In the genomic region with DNA sequence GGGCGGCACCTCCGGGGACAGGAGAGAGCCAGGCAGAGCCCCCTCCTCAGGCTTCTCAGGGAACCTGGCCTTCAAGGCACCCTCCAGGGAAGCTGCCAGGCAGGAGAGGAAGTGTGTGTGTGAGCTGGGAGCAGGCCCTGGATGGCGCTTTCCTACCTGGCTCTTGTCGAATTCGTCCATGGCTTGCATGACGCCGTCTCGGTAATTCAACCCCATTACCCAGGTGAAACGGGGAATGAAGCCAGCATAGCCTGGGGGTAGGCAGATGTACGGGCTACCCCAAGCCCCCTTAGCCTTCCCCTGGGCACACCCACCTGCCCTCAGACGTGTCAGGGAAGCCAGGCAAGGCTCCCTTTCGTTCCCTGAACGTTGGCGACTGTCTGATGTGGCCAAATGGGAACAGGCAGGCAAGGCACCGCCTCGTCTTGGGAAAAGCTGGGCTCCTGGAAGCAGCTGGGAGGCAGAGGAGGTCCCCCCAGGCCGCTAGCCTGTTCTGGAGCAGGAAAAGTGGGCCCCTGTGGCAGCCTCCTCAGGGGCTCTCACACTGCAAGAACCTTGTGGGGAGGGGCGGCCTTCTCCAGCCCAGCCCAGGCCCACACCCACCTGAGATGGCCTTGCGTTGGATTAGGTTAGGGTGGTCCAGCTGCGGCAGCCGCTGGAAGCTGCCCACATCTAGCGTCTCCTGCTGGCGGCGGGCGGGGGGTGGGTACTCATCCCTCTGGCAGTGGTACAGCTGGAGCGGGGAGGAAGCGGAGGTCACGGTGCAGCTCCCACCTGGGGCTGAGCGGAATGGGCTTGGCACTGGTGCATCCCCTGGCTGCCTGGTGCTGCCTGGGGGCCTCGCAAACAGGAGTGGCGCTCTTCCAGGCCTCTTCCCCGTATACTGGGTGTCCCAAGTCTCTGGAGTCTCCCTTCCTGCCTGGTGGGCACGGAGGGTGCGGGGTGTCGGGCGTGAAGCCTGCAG, we compare ENCODE assay signal across 1 cellular context.
A peak's percentile ranks its signal among the peaks of the same experiment; 100 is the strongest.
TF ChIP-seq lines count a peak whose summit lies in the region.

No MANE protein-coding gene starts in this region.

TF ChIP-seq in K562, 482 proteins besides CTCF, POLR2A, EP300 and RAD21:
- peak; percentile 88 for TF ChIP-seq RBM22 (IDR thresholded peaks at IDR 0.05; ENCODE audit: low read depth, low read length, poor library complexity, severe bottlenecking)
- peak; percentile 79 for TF ChIP-seq RBFOX2 (IDR thresholded peaks at IDR 0.05; ENCODE audit: low read depth, low read length)
- TF ChIP-seq PTBP1 (IDR thresholded peaks at IDR 0.05; ENCODE audit: low read depth, low read length) = 0 out of 2 replicates have a peak, but pooled peaks have one; percentile 23
- peak in 1 of 2 experiments; percentile 10; a peak in 1 of 4 replicates for TF ChIP-seq SIN3A (IDR thresholded peaks at IDR 0.05; ENCODE audit: borderline replicate concordance in 2 of 2, control insufficient read depth in 1 of 2, low read depth in 2 of 2, low read length in 2 of 2)
- TF ChIP-seq ZNF77 (CRISPR knock-in tag; IDR thresholded peaks at IDR 0.05) = 0 out of 2 replicates have a peak, but pooled peaks have one; percentile 4
- peak; percentile 4 for TF ChIP-seq HMGN3 (IDR thresholded peaks at IDR 0.05; ENCODE audit: borderline replicate concordance, extremely low read depth, insufficient read length, low read depth, low read length)
- TF ChIP-seq, protein P1, sequence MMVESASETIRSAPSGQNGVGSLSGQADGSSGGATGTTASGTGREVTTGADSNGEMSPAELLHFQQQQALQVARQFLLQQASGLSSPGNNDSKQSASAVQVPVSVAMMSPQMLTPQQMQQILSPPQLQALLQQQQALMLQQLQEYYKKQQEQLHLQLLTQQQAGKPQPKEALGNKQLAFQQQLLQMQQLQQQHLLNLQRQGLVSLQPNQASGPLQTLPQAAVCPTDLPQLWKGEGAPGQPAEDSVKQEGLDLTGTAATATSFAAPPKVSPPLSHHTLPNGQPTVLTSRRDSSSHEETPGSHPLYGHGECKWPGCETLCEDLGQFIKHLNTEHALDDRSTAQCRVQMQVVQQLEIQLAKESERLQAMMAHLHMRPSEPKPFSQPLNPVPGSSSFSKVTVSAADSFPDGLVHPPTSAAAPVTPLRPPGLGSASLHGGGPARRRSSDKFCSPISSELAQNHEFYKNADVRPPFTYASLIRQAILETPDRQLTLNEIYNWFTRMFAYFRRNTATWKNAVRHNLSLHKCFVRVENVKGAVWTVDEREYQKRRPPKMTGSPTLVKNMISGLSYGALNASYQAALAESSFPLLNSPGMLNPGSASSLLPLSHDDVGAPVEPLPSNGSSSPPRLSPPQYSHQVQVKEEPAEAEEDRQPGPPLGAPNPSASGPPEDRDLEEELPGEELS (CRISPR knock-in tag; IDR thresholded peaks at IDR 0.05; ENCODE audit: borderline replicate concordance) = 0 out of 2 replicates have a peak, but pooled peaks have one; percentile 33
- peak; percentile 28; the same call in 1 of the 2 replicates for TF ChIP-seq SPI1 (IDR thresholded peaks at IDR 0.05; ENCODE audit: borderline replicate concordance, low read depth, low read length)
- TF ChIP-seq, protein P2, sequence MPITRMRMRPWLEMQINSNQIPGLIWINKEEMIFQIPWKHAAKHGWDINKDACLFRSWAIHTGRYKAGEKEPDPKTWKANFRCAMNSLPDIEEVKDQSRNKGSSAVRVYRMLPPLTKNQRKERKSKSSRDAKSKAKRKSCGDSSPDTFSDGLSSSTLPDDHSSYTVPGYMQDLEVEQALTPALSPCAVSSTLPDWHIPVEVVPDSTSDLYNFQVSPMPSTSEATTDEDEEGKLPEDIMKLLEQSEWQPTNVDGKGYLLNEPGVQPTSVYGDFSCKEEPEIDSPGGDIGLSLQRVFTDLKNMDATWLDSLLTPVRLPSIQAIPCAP (CRISPR knock-in tag; IDR thresholded peaks at IDR 0.05; ENCODE audit: borderline replicate concordance) = no peak
- TF ChIP-seq ZNF224 (CRISPR knock-in tag; IDR thresholded peaks at IDR 0.05) = no peak
- TF ChIP-seq SIN3B (IDR thresholded peaks at IDR 0.05; ENCODE audit: low read depth) = no peak
- TF ChIP-seq KDM5B (IDR thresholded peaks at IDR 0.05; ENCODE audit: insufficient replicate concordance, low read depth, low read length) = peak; percentile 79
- TF ChIP-seq LCOR (CRISPR knock-in tag; IDR thresholded peaks at IDR 0.05) = 0 out of 2 replicates have a peak, but pooled peaks have one; percentile 36
- TF ChIP-seq FIP1L1 (IDR thresholded peaks at IDR 0.05; ENCODE audit: low read depth, low read length, poor library complexity, severe bottlenecking) = peak; percentile 56
- TF ChIP-seq IRF2 (CRISPR knock-in tag; IDR thresholded peaks at IDR 0.05) = peak; percentile 46; the same call in 1 of the 2 replicates
- no peak for TF ChIP-seq ZNF41 (CRISPR knock-in tag; conservative IDR thresholded peaks at IDR 0.05)
- peak; percentile 88 for TF ChIP-seq POLR2G (IDR thresholded peaks at IDR 0.05; ENCODE audit: low read depth, low read length)
- TF ChIP-seq, protein P3, sequence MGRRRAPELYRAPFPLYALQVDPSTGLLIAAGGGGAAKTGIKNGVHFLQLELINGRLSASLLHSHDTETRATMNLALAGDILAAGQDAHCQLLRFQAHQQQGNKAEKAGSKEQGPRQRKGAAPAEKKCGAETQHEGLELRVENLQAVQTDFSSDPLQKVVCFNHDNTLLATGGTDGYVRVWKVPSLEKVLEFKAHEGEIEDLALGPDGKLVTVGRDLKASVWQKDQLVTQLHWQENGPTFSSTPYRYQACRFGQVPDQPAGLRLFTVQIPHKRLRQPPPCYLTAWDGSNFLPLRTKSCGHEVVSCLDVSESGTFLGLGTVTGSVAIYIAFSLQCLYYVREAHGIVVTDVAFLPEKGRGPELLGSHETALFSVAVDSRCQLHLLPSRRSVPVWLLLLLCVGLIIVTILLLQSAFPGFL (CRISPR knock-in tag; IDR thresholded peaks at IDR 0.05) = 0 out of 2 replicates have a peak, but pooled peaks have one; percentile 26
- no peak for TF ChIP-seq ZNF354B (CRISPR knock-in tag; IDR thresholded peaks at IDR 0.05)
- TF ChIP-seq, protein P4, sequence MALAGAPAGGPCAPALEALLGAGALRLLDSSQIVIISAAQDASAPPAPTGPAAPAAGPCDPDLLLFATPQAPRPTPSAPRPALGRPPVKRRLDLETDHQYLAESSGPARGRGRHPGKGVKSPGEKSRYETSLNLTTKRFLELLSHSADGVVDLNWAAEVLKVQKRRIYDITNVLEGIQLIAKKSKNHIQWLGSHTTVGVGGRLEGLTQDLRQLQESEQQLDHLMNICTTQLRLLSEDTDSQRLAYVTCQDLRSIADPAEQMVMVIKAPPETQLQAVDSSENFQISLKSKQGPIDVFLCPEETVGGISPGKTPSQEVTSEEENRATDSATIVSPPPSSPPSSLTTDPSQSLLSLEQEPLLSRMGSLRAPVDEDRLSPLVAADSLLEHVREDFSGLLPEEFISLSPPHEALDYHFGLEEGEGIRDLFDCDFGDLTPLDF (CRISPR knock-in tag; IDR thresholded peaks at IDR 0.05) = peak; percentile 32; the same call in 1 of the 2 replicates
- TF ChIP-seq, protein P5, sequence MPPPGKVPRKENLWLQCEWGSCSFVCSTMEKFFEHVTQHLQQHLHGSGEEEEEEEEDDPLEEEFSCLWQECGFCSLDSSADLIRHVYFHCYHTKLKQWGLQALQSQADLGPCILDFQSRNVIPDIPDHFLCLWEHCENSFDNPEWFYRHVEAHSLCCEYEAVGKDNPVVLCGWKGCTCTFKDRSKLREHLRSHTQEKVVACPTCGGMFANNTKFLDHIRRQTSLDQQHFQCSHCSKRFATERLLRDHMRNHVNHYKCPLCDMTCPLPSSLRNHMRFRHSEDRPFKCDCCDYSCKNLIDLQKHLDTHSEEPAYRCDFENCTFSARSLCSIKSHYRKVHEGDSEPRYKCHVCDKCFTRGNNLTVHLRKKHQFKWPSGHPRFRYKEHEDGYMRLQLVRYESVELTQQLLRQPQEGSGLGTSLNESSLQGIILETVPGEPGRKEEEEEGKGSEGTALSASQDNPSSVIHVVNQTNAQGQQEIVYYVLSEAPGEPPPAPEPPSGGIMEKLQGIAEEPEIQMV (tag; conservative IDR thresholded peaks at IDR 0.05; ENCODE audit: low read depth) = no peak
- TF ChIP-seq, protein P6, sequence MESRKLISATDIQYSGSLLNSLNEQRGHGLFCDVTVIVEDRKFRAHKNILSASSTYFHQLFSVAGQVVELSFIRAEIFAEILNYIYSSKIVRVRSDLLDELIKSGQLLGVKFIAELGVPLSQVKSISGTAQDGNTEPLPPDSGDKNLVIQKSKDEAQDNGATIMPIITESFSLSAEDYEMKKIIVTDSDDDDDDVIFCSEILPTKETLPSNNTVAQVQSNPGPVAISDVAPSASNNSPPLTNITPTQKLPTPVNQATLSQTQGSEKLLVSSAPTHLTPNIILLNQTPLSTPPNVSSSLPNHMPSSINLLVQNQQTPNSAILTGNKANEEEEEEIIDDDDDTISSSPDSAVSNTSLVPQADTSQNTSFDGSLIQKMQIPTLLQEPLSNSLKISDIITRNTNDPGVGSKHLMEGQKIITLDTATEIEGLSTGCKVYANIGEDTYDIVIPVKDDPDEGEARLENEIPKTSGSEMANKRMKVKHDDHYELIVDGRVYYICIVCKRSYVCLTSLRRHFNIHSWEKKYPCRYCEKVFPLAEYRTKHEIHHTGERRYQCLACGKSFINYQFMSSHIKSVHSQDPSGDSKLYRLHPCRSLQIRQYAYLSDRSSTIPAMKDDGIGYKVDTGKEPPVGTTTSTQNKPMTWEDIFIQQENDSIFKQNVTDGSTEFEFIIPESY (CRISPR knock-in tag; IDR thresholded peaks at IDR 0.05) = peak; percentile 89
